7 cellular contexts compared by ENCODE assay signal in genomic region chr4:54659213-54660144, GRCh38. TPM values are rescaled to one million over a fixed set of nuclear protein-coding genes. Genes with fewer than 3 reads are reported as not detected.
A peak's percentile ranks its signal among the peaks of the same experiment; 100 is the strongest.
DNase-seq lines count a peak whose midpoint lies in the region; ATAC-seq and TF ChIP-seq lines count a peak whose summit lies in the region.

No MANE protein-coding gene starts in this region.

- no peak for ATAC-seq in GM18511 (IDR thresholded peaks at IDR 0.05; ENCODE audit: unreplicated experiment)

- H3K9me3 ChIP-seq in Peyer's patch (no peaks in the 10 kb centered on the region), esophagus muscularis mucosa (no peaks in the 10 kb centered on the region), neural cell (ENCODE audit: low read length) (no peaks in the 10 kb centered on the region)

- no peaks in the 10 kb centered on the region for H3K79me2 ChIP-seq in neural cell (replicated peaks; ENCODE audit: insufficient read depth, low read length)

- no peaks in the 10 kb centered on the region for H3F3A ChIP-seq in neural cell (ENCODE audit: insufficient read depth, low read length, poor library complexity, severe bottlenecking)

- no peaks in the 10 kb centered on the region for H4K20me1 ChIP-seq in neural cell (ENCODE audit: insufficient read depth)

- no peak overlapping the region for H2AFZ ChIP-seq in neural cell (ENCODE audit: low read depth, low read length)

- TF ChIP-seq EP300 in esophagus muscularis mucosa (IDR thresholded peaks at IDR 0.05) (no peak), neural cell (conservative IDR thresholded peaks at IDR 0.05; ENCODE audit: poor library complexity, severe bottlenecking) (no peak)

- TF ChIP-seq RAD21 in neural cell (conservative IDR thresholded peaks at IDR 0.05), result no peak

- H3K4me1 ChIP-seq in Peyer's patch, result peaks cover 0 to 25% (median 3%) of the 10 kb centered on the region in 4 donors
- peaks cover 29 to 36% (median 34%) of the 10 kb centered on the region in 4 donors for H3K4me1 ChIP-seq in esophagus muscularis mucosa

- H3K9me2 ChIP-seq in neural cell (ENCODE audit: insufficient read depth, low read length), result no peaks in the 10 kb centered on the region

- DNase-seq in GM13976 (ENCODE audit: low spot score) (peak; percentile 22), Peyer's patch (no peak), esophagus muscularis mucosa (ENCODE audit: extremely low spot score) (no peak), H4 (ENCODE audit: low spot score) (no peak), NCI-H1105 treated with DMSO at 0.1 percent for 48 hours (lab: John Stamatoyannopoulos, UW) (no peak)

- peak overlapping the region; percentile 31 to 55 (median 48) for H3K4me3 ChIP-seq in Peyer's patch
- peak overlapping the region; percentile 60 to 69 (median 62) for H3K4me3 ChIP-seq in esophagus muscularis mucosa
- peak overlapping the region; percentile 86 for H3K4me3 ChIP-seq in neural cell (ENCODE audit: low read length)

- WGBS in esophagus muscularis mucosa, result 6% methylated on average over 21 of the region's 23 CpGs

- peak overlapping the region; percentile 100 for H3K4me2 ChIP-seq in neural cell (ENCODE audit: low read length)

- H3K36me3 ChIP-seq in Peyer's patch (no peaks in the 10 kb centered on the region), esophagus muscularis mucosa (no peaks in the 10 kb centered on the region), neural cell (ENCODE audit: insufficient read depth, low read length) (no peaks in the 10 kb centered on the region)

- in situ Hi-C loops in GM13976 (cut with MboI; ENCODE audit: low sequenced_read_pairs, unreplicated experiment), result no loop called here

- peak overlapping the region in 2 of 4 donors; percentile 2 to 42 for H3K27ac ChIP-seq in Peyer's patch
- H3K27ac ChIP-seq in esophagus muscularis mucosa (replicated peaks in 1 of 4), result peak overlapping the region in 3 of 4 donors; percentile 46 to 62 (median 61)
- H3K27ac ChIP-seq in neural cell (ENCODE audit: low read length), result no peak overlapping the region

- H3K9ac ChIP-seq in neural cell (ENCODE audit: low read length), result peak overlapping the region; percentile 51

- TF ChIP-seq CTCF in GM13976 (IDR thresholded peaks at IDR 0.05; ENCODE audit: borderline replicate concordance, control extremely low read depth, extremely low read depth, insufficient read depth, missing control alignments) (no peak), Peyer's patch (IDR thresholded peaks at IDR 0.05) (no peak), esophagus muscularis mucosa (IDR thresholded peaks at IDR 0.05) (no peak), neural cell (IDR thresholded peaks at IDR 0.05; ENCODE audit: poor library complexity, severe bottlenecking) (no peak)

- no peak for TF ChIP-seq POLR2A in Peyer's patch (IDR thresholded peaks at IDR 0.05)
- no peak for TF ChIP-seq POLR2A in esophagus muscularis mucosa (IDR thresholded peaks at IDR 0.05; ENCODE audit: low read depth)

- peaks cover 0 to 14% of the 10 kb centered on the region in 2 donors for H3K27me3 ChIP-seq in Peyer's patch
- H3K27me3 ChIP-seq in esophagus muscularis mucosa, result peaks cover 0 to 38% (median 9%) of the 10 kb centered on the region in 4 donors
- peaks cover 59% of the 10 kb centered on the region for H3K27me3 ChIP-seq in neural cell (ENCODE audit: insufficient read depth, low read depth, low read length)

- intact Hi-C loops in esophagus muscularis mucosa (cut with DNase I), result no loop called here

TF ChIP-seq in neural cell, 6 proteins besides CTCF, POLR2A, EP300 and RAD21:
- TF ChIP-seq MXI1 (conservative IDR thresholded peaks at IDR 0.05; ENCODE audit: poor library complexity, severe bottlenecking), result no peak
- TF ChIP-seq SMC3 (conservative IDR thresholded peaks at IDR 0.05; ENCODE audit: poor library complexity), result no peak
- no peak for TF ChIP-seq EZH2 (IDR thresholded peaks at IDR 0.05; ENCODE audit: borderline replicate concordance, insufficient read depth, low read length, poor library complexity, severe bottlenecking)
- TF ChIP-seq POLR2AphosphoS5 (IDR thresholded peaks at IDR 0.05), result no peak
- TF ChIP-seq REST (IDR thresholded peaks at IDR 0.05; ENCODE audit: borderline replicate concordance), result no peak
- no peak for TF ChIP-seq TAF1 (IDR thresholded peaks at IDR 0.05; ENCODE audit: low read depth)

RNA-seq across cellular contexts. Expression of gene KIT, which starts 1.7 kb away (rescaled TPM):
- 10 to 100 TPM in 1 of 4 donors, 1 to 10 TPM in 3; 4.4 to 21.5 (median 9.5) TPM for total RNA-seq in Peyer's patch
- total RNA-seq in esophagus muscularis mucosa, result 10 to 100 TPM; 43.0 to 81.3 (median 59.3) TPM
- polyA plus RNA-seq in neural cell, result 0.95 and 1.1 TPM in 2 replicates
- 2.1 and 2.9 TPM in 2 replicates for polyA minus RNA-seq in neural cell
- 1.2 and 1.6 TPM in 2 replicates for total RNA-seq in H4 (2014; rRNA removed; shearing (Covaris generic))
